Comparison of ENCODE assay signal across 6 cellular contexts in genomic region chr11:726278-726915, GRCh38. TPM values are rescaled to one million over a fixed set of nuclear protein-coding genes. Genes with fewer than 3 reads are reported as not detected.
DNase-seq lines count a peak whose midpoint lies in the region; ATAC-seq and TF ChIP-seq lines count a peak whose summit lies in the region.

No MANE protein-coding gene starts in this region.

- H3K36me3 Mint-ChIP-seq in stimulated activated naive B cell treated with anti-CD40 and anti-IgM and Interleukin-4, amounts not matched to agents 10 μg/mL and 1 μg/mL and 100 μg/mL, for 72 hours = no peaks in the 10 kb centered on the region

- no peak overlapping the region for H3K4me3 ChIP-seq in HEK293 (ENCODE audit: low read depth, low read length)

- no peaks in the 10 kb centered on the region for H3K27me3 ChIP-seq in foreskin keratinocyte

- H3K4me3 Mint-ChIP-seq in stimulated activated naive B cell treated with anti-CD40 and anti-IgM and Interleukin-4, amounts not matched to agents 10 μg/mL and 1 μg/mL and 100 μg/mL, for 72 hours = peak overlapping the region; percentile 73 to 75

- peak overlapping the region; percentile 47 for H3K27ac Mint-ChIP-seq in stimulated activated naive B cell treated with anti-CD40 and anti-IgM and Interleukin-4, amounts not matched to agents 10 μg/mL and 1 μg/mL and 100 μg/mL, for 72 hours

- H3K4me1 ChIP-seq in HEK293 (ENCODE audit: control insufficient read depth, insufficient read depth, low read length) (no peaks in the 10 kb centered on the region; the same call in 1 of the 2 replicates), foreskin keratinocyte (no peaks in the 10 kb centered on the region)

- ATAC-seq in foreskin keratinocyte (peak; percentile 13), GM18519 (IDR thresholded peaks at IDR 0.05; ENCODE audit: low FRiP score, unreplicated experiment) (no peak), HG03025 (IDR thresholded peaks at IDR 0.05; ENCODE audit: low FRiP score, unreplicated experiment) (no peak)
- ATAC-seq in stimulated activated naive B cell treated with anti-CD40 and anti-IgM and Interleukin-4, amounts not matched to agents 10 μg/mL and 1 μg/mL and 100 μg/mL, for 72 hours (replicated peaks) = peak; percentile 26 to 39

- no peaks in the 10 kb centered on the region for H3K9me3 Mint-ChIP-seq in stimulated activated naive B cell treated with anti-CD40 and anti-IgM and Interleukin-4, amounts not matched to agents 10 μg/mL and 1 μg/mL and 100 μg/mL, for 72 hours

- DNase-seq in foreskin keratinocyte = peak; percentile 46 to 77
- DNase-seq in stimulated activated naive B cell treated with anti-CD40 and anti-IgM and Interleukin-4, amounts not matched to agents 10 μg/mL and 1 μg/mL and 100 μg/mL, for 72 hours = peak; percentile 44

- H3K27ac ChIP-seq in HEK293 (ENCODE audit: extremely low read depth, low read depth, low read length) (no peak overlapping the region), VCaP (peak overlapping the region; percentile 94), foreskin keratinocyte (no peak overlapping the region)

- TF ChIP-seq CTCF in HEK293 (tag by site-specific recombination; IDR thresholded peaks at IDR 0.05) (no peak), VCaP (conservative IDR thresholded peaks at IDR 0.05) (no peak), foreskin keratinocyte (conservative IDR thresholded peaks at IDR 0.05) (no peak)

- H3K36me3 ChIP-seq in HEK293 (ENCODE audit: control insufficient read depth in 2 of 2, insufficient read depth in 1 of 2, low read length in 2 of 2) = no peaks in the 10 kb centered on the region

- CTCF ChIA-PET in HEK293 (lab: Yijun Ruan, JAX) = interaction anchor here (0.6 to 3.1 kb wide), 16 partner anchors 10 to 446 kb away, joined by 3 to 17 read pairs (median 3); partner anchors contain the start of genes TALDO1 and TMEM80

- POLR2A ChIA-PET in HEK293 (lab: Yijun Ruan, JAX) = interaction anchor here (0.6 to 1.6 kb wide), 6 partner anchors 19 to 215 kb away, joined by 3 to 13 read pairs (median 4); partner anchors contain the start of genes DEAF1, GATD1 and TMEM80

- no peaks in the 10 kb centered on the region for H3K9me3 ChIP-seq in HEK293 (ENCODE audit: control insufficient read depth, insufficient read depth, low read depth, low read length)

- peaks cover 15 to 32% of the 10 kb centered on the region in 2 donors for H3K4me1 Mint-ChIP-seq in stimulated activated naive B cell treated with anti-CD40 and anti-IgM and Interleukin-4, amounts not matched to agents 10 μg/mL and 1 μg/mL and 100 μg/mL, for 72 hours

- peaks cover 3 to 21% of the 10 kb centered on the region in 2 donors for H3K27me3 Mint-ChIP-seq in stimulated activated naive B cell treated with anti-CD40 and anti-IgM and Interleukin-4, amounts not matched to agents 10 μg/mL and 1 μg/mL and 100 μg/mL, for 72 hours

TF ChIP-seq in HEK293, 187 proteins besides CTCF, POLR2A, EP300 and RAD21:
- TF ChIP-seq EGR2 (tag by site-specific recombination; IDR thresholded peaks at IDR 0.05; ENCODE audit: low read depth) (peak; percentile 50), ZFHX2 (tag by site-specific recombination; conservative IDR thresholded peaks at IDR 0.05) (peak; percentile 88), ZNF394 (tag by site-specific recombination; IDR thresholded peaks at IDR 0.05; ENCODE audit: borderline replicate concordance) (peak; percentile 32; the same call in 1 of the 2 replicates), SP2 (tag by site-specific recombination; IDR thresholded peaks at IDR 0.05) (peak; percentile 32), ZBTB20 (tag by site-specific recombination; IDR thresholded peaks at IDR 0.05) (peak; percentile 16; the same call in 1 of the 2 replicates), PBX3 (CRISPR knock-in tag; IDR thresholded peaks at IDR 0.05) (no peak), ZNF449 (tag by site-specific recombination; IDR thresholded peaks at IDR 0.05) (0 out of 2 replicates have a peak, but pooled peaks have one; percentile 41), ZNF366 (tag by site-specific recombination; conservative IDR thresholded peaks at IDR 0.05) (no peak), ZNF843 (tag by site-specific recombination; IDR thresholded peaks at IDR 0.05) (no peak), ZBTB8A (tag by site-specific recombination; IDR thresholded peaks at IDR 0.05) (peak; percentile 62), ZBTB26 (tag by site-specific recombination; optimal IDR thresholded peaks at IDR 0.05) (peak; percentile 44)

RNA-seq across cellular contexts. Expression of gene EPS8L2, which starts 20.4 kb away (rescaled TPM):
- total RNA-seq in foreskin keratinocyte = 48.4 and 61.9 TPM in 2 replicates
- polyA plus RNA-seq in foreskin keratinocyte = 60.8 and 67.0 TPM in 2 replicates

RNA-seq across cellular contexts. Expression of gene TALDO1, which starts 20.9 kb away (rescaled TPM):
- total RNA-seq in foreskin keratinocyte = 172 and 177 TPM in 2 replicates
- 227 TPM in 2 replicates for polyA plus RNA-seq in foreskin keratinocyte

RNA-seq across cellular contexts. Expression of gene TMEM80, which starts 30.8 kb away (rescaled TPM):
- 12.1 and 19.7 TPM in 2 replicates for total RNA-seq in foreskin keratinocyte
- 14.3 and 19.3 TPM in 2 replicates for polyA plus RNA-seq in foreskin keratinocyte

RNA-seq across cellular contexts. Expression of gene DEAF1, which starts 31.4 kb away (rescaled TPM):
- 16.0 and 16.8 TPM in 2 replicates for total RNA-seq in foreskin keratinocyte
- polyA plus RNA-seq in foreskin keratinocyte = 13.5 and 13.6 TPM in 2 replicates

RNA-seq across cellular contexts. Expression of gene GATD1, which starts 50.9 kb away (rescaled TPM):
- total RNA-seq in foreskin keratinocyte = 37.0 and 37.9 TPM in 2 replicates
- polyA plus RNA-seq in foreskin keratinocyte = 24.7 and 24.9 TPM in 2 replicates

Comparison
In these comparisons a context has a peak if more than half of its experiments do, and no peak if none do; other contexts are left out.
1. ATAC-seq: peak in foreskin keratinocyte (single experiment) and stimulated activated naive B cell treated with anti-CD40 and anti-IgM and Interleukin-4, amounts not matched to agents 10 μg/mL and 1 μg/mL and 100 μg/mL, for 72 hours (2 of 2); none in GM18519 (single experiment) and HG03025 (single experiment).